ENCODE assay signal across 15 cellular contexts in genomic region chr2:37091873-37092272, GRCh38. TPM values are rescaled to one million over a fixed set of nuclear protein-coding genes. Genes with fewer than 3 reads are reported as not detected.
DNase-seq lines count a peak whose midpoint lies in the region; ATAC-seq and TF ChIP-seq lines count a peak whose summit lies in the region.
"Had no signal": no experiment of that assay in that cellular context is flagged by ENCODE, and none has a peak within 500 bp of the region (broad histone marks: within the 10 kb centered on the region; RNA-seq: fewer than 3 reads in every experiment).

No MANE protein-coding gene starts in this region.

- no peaks in the 10 kb centered on the region for H3K4me1 Mint-ChIP-seq in WTC11

- CTCF ChIA-PET in WTC11 (lab: Charles Lee) = no interaction called here

- TF ChIP-seq CTCF in WTC11 (IDR thresholded peaks at IDR 0.05) = no peak

- no peak overlapping the region for H3K27ac ChIP-seq in caudate nucleus (ENCODE audit: low read depth, low read length)
- H3K27ac ChIP-seq: esophagus squamous epithelium, SK-N-MC had no signal

- no peaks in the 10 kb centered on the region for H3K36me3 Mint-ChIP-seq in WTC11

- no peaks in the 10 kb centered on the region for H3K9me3 Mint-ChIP-seq in WTC11
- H3K9me3 Mint-ChIP-seq: HFFc6 had no signal

- DNase-seq in WTC11 (ENCODE audit: low spot score) = no peak
- DNase-seq in caudate nucleus (lab: John Stamatoyannopoulos, UW) = no peak
- no peak for DNase-seq in cerebellum (ENCODE audit: low spot score)
- DNase-seq in kidney tubule cell (ENCODE audit: low spot score) = no peak
- no peak for DNase-seq in NCI-H748 treated with DMSO at 0.1 percent for 48 hours (lab: John Stamatoyannopoulos, UW)
- DNase-seq: activated gamma-delta T cell; central memory CD4-positive, alpha-beta T cell; COR-L47; esophagus squamous epithelium; HFFc6; NCI-H446 had no signal

- peak; percentile 41 for ATAC-seq in GM18519 (IDR thresholded peaks at IDR 0.05; ENCODE audit: low FRiP score, unreplicated experiment)
- peak; percentile 47 for ATAC-seq in GM21447 (IDR thresholded peaks at IDR 0.05; ENCODE audit: unreplicated experiment)
- ATAC-seq in HG03175 (IDR thresholded peaks at IDR 0.05; ENCODE audit: unreplicated experiment) = peak; percentile 51
- ATAC-seq in WTC11 = no peak

- H3K27ac Mint-ChIP-seq in WTC11 = 0 out of 2 replicates have a peak overlapping the region, but pooled peaks have one; percentile 25
- H3K27ac Mint-ChIP-seq: HFFc6 had no signal

- POLR2A ChIA-PET in WTC11 (lab: Charles Lee) = no interaction called here

- H3K4me3 Mint-ChIP-seq in WTC11 = no peak overlapping the region
- H3K4me3 Mint-ChIP-seq: HFFc6 had no signal

- H3K27me3 Mint-ChIP-seq in WTC11 (ENCODE audit: low read depth) = no peaks in the 10 kb centered on the region

TF ChIP-seq in WTC11, 78 proteins besides CTCF, POLR2A, EP300 and RAD21:
- TF ChIP-seq ZNF425 (CRISPR knock-in tag; conservative IDR thresholded peaks at IDR 0.05) (no peak), ETV6 (CRISPR knock-in tag; IDR thresholded peaks at IDR 0.05) (no peak), ATF1 (CRISPR knock-in tag; IDR thresholded peaks at IDR 0.05) (no peak), ZNF512 (CRISPR knock-in tag; IDR thresholded peaks at IDR 0.05; ENCODE audit: borderline replicate concordance) (no peak), ZMAT4 (CRISPR knock-in tag; IDR thresholded peaks at IDR 0.05) (no peak), ESRRA (CRISPR knock-in tag; IDR thresholded peaks at IDR 0.05; ENCODE audit: borderline replicate concordance) (no peak)

RNA-seq across cellular contexts. Expression of gene GPATCH11, which starts 7.6 kb away (rescaled TPM):
- total RNA-seq in WTC11 (2021) (3.5 to 4.8 TPM (median 4.0 TPM) in 3 replicates), cerebellum (13.8 TPM)

RNA-seq across cellular contexts. Expression of gene HEATR5B, which starts 7.7 kb away (rescaled TPM):
- total RNA-seq in WTC11 (2021) (11.0 to 12.6 TPM (median 12.5 TPM) in 3 replicates), cerebellum (71.6 TPM)
